ENCODE assay signal across 8 cellular contexts in the genomic region with DNA sequence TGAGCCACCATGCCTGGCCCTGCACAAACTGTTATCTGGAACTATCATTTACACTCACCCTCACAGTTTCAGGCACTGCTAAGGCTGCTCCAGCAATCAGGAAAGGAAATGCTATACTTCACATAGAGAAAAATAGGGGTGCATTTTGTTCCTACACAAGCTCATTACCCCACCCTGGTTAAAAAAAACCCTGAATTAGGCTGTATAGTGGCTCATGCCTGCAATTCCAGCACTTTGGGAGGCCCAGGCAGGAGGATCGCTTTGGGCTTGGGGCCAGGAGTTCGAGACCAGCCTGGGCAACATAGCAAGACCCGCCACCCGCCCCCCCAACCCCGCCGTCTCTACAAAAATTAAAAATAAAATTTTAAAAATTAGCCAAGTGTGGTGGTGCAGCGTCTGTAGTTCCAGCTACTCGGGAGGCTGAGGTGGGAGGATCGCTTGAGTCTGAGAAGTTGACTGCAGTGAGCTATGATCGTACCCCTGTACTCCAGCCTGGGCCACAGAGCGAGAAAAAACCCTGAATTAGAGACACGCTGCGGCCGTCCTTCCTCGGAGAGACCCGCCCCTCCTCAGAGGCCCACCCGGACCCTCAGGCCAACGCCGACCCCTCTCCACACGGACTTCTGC. TPM values are rescaled to one million over a fixed set of nuclear protein-coding genes. Genes with fewer than 3 reads are reported as not detected.
DNase-seq lines count a peak whose midpoint lies in the region; ATAC-seq and TF ChIP-seq lines count a peak whose summit lies in the region.

No MANE protein-coding gene starts in this region.

- ATAC-seq in HG02970 (IDR thresholded peaks at IDR 0.05; ENCODE audit: low FRiP score, unreplicated experiment) (no peak), HG03442 (IDR thresholded peaks at IDR 0.05; ENCODE audit: unreplicated experiment) (no peak)

- H3K4me3 Mint-ChIP-seq in IgD-negative memory B cell (peak overlapping the region; percentile 96 to 99 (median 96)), mesothelial cell of epicardium (peak overlapping the region; percentile 98)

- no peaks in the 10 kb centered on the region for H3K9me3 Mint-ChIP-seq in IgD-negative memory B cell
- no peaks in the 10 kb centered on the region for H3K9me3 Mint-ChIP-seq in mesothelial cell of epicardium

- DNase-seq in cardiac fibroblast (ENCODE audit: low read depth in 2 of 2) (no peak), mesothelial cell of epicardium (ENCODE audit: low spot score in 2 of 2, unreplicated experiment in 2 of 2) (no peak), NCI-H2227 treated with DMSO at 0.1 percent for 48 hours (lab: John Stamatoyannopoulos, UW) (no peak)
- no peak for DNase-seq in stimulated activated CD4-positive, alpha-beta T cell treated with anti-CD3 and anti-CD28 coated beads, Interleukin-2, amount 100 ng/mL, for 48 hours

- H3K4me3 ChIP-seq in GM12875 (ENCODE audit: low read depth, low read length): peak overlapping the region; percentile 100
- peak overlapping the region; percentile 97 to 99 for H3K4me3 ChIP-seq in cardiac fibroblast (replicated peaks in 1 of 2; ENCODE audit: low read depth in 2 of 2, low read length in 2 of 2)

- peaks cover 4 to 24% (median 22%) of the 10 kb centered on the region in 3 donors for H3K4me1 Mint-ChIP-seq in IgD-negative memory B cell
- peaks cover 18% of the 10 kb centered on the region for H3K4me1 Mint-ChIP-seq in mesothelial cell of epicardium

- H3K27ac Mint-ChIP-seq in IgD-negative memory B cell: peak overlapping the region in 2 of 3 donors; percentile 72 to 97
- peak overlapping the region; percentile 99 for H3K27ac Mint-ChIP-seq in mesothelial cell of epicardium

- H3K36me3 Mint-ChIP-seq in IgD-negative memory B cell (no peaks in the 10 kb centered on the region), mesothelial cell of epicardium (peaks cover 13% of the 10 kb centered on the region)

- H3K27me3 Mint-ChIP-seq in IgD-negative memory B cell (no peaks in the 10 kb centered on the region), mesothelial cell of epicardium (ENCODE audit: low read depth) (no peaks in the 10 kb centered on the region)

- TF ChIP-seq CTCF in GM12875 (IDR thresholded peaks at IDR 0.05; ENCODE audit: borderline replicate concordance, insufficient read depth, low read depth, low read length) (no peak), cardiac fibroblast (IDR thresholded peaks at IDR 0.05; ENCODE audit: low read depth, low read length) (no peak), mesothelial cell of epicardium (IDR thresholded peaks at IDR 0.05; ENCODE audit: unreplicated experiment) (no peak)

RNA-seq across cellular contexts. Expression of a gene that starts 0.5 kb away (rescaled TPM):
- 5.5 TPM for polyA plus RNA-seq in IgD-negative memory B cell
- total RNA-seq in mesothelial cell of epicardium: 6.7 to 12.3 TPM (median 10.5 TPM) in 3 replicates

RNA-seq across cellular contexts. Expression of a gene that starts 0.7 kb away (rescaled TPM):
- polyA plus RNA-seq in IgD-negative memory B cell: 28.7 TPM
- 67.5 to 72.8 TPM (median 69.5 TPM) in 3 replicates for total RNA-seq in mesothelial cell of epicardium

RNA-seq across cellular contexts. Expression of a gene that starts 27.9 kb away (rescaled TPM):
- polyA plus RNA-seq in IgD-negative memory B cell: 453 TPM
- 223 to 243 TPM (median 235 TPM) in 3 replicates for total RNA-seq in mesothelial cell of epicardium

RNA-seq across cellular contexts. Expression of a gene that starts 29.3 kb away (rescaled TPM):
- 162 TPM for polyA plus RNA-seq in IgD-negative memory B cell
- 63.1 to 79.2 TPM (median 70.3 TPM) in 3 replicates for total RNA-seq in mesothelial cell of epicardium

RNA-seq across cellular contexts. Expression of a gene that starts 29.7 kb away (rescaled TPM):
- 33.8 TPM for polyA plus RNA-seq in IgD-negative memory B cell
- total RNA-seq in mesothelial cell of epicardium: 98.2 to 103 TPM (median 99.4 TPM) in 3 replicates
